Comparison of ENCODE assay signal across 18 cellular contexts in genomic region chr1:225498539-225499135, GRCh38.
DNase-seq lines count a peak whose midpoint lies in the region; ATAC-seq and TF ChIP-seq lines count a peak whose summit lies in the region.
"Had no signal": no experiment of that assay in that cellular context is flagged by ENCODE, and none has a peak within 500 bp of the region (broad histone marks: within the 10 kb centered on the region; RNA-seq: fewer than 3 reads in every experiment).

No MANE protein-coding gene starts in this region.

- intact Hi-C loops in gastrocnemius medialis (cut with DNase I; ENCODE audit: low total_unique reads): no loop called here

- ATAC-seq in HG03432 (IDR thresholded peaks at IDR 0.05; ENCODE audit: unreplicated experiment) (peak; percentile 47), gastrocnemius medialis (no peak), T-helper 17 cell (no peak)
- ATAC-seq: gastroesophageal sphincter; stimulated activated naive CD8-positive, alpha-beta T cell treated with anti-CD3 and anti-CD28 coated beads, Interleukin-15, amount 100 ng/mL, for 72 hours had no signal

- H3K27me3 ChIP-seq in adipocyte (replicated peaks; ENCODE audit: control insufficient read depth, insufficient read depth, low read length) (no peaks in the 10 kb centered on the region), gastrocnemius medialis (no peaks in the 10 kb centered on the region)
- H3K27me3 ChIP-seq: breast epithelium, gastroesophageal sphincter, vagina had no signal

- H3K9ac ChIP-seq in adipocyte (ENCODE audit: low read length): no peak overlapping the region

- no peaks in the 10 kb centered on the region for H3K4me1 Mint-ChIP-seq in T-helper 17 cell

- H3K9me3 ChIP-seq in adipocyte (ENCODE audit: control insufficient read depth, low read length) (no peaks in the 10 kb centered on the region), gastrocnemius medialis (no peaks in the 10 kb centered on the region), T-helper 17 cell (ENCODE audit: control insufficient read depth, low read length, poor library complexity, severe bottlenecking) (no peaks in the 10 kb centered on the region)
- H3K9me3 ChIP-seq: breast epithelium, gastroesophageal sphincter, HAP-1, vagina had no signal

- peaks cover 2% of the 10 kb centered on the region for H3K36me3 Mint-ChIP-seq in T-helper 17 cell (ENCODE audit: low read depth)

- in situ Hi-C loops in gastrocnemius medialis (cut with MboI; ENCODE audit: low sequenced_read_pairs in 4 of 4): no loop called here

- peak; percentile 34 for DNase-seq in AG09319 (ENCODE audit: extremely low read depth, low read depth)
- DNase-seq in adipocyte (ENCODE audit: low read depth): peak; percentile 69
- DNase-seq in iris pigment epithelial cell (ENCODE audit: low read depth): peak; percentile 59
- no peak for DNase-seq in islet precursor cell
- DNase-seq in gastrocnemius medialis: no peak
- no peak for DNase-seq in T-helper 17 cell
- DNase-seq in T-helper 1 cell: no peak
- DNase-seq: activated CD8-positive, alpha-beta memory T cell treated with anti-CD3 and anti-CD28 coated beads for 24 hours; activated gamma-delta T cell treated with Interleukin-2 at 50 U/mL for 16 hours; Calu3; effector CD4-positive, alpha-beta T cell; small intestine; stimulated activated naive CD8-positive, alpha-beta T cell treated with anti-CD3 and anti-CD28 coated beads, Interleukin-15, amount 100 ng/mL, for 72 hours had no signal

- H3K27me3 Mint-ChIP-seq in T-helper 17 cell: peaks cover 36% of the 10 kb centered on the region
- H3K27me3 Mint-ChIP-seq: stimulated activated naive CD8-positive, alpha-beta T cell treated with anti-CD3 and anti-CD28 coated beads, Interleukin-15, amount 100 ng/mL, for 72 hours had no signal

- H3K36me3 ChIP-seq in adipocyte (ENCODE audit: control insufficient read depth, insufficient read depth, low read length, severe bottlenecking) (peaks cover 26% of the 10 kb centered on the region), gastrocnemius medialis (peaks cover 0 to 44% of the 10 kb centered on the region in 2 donors)
- H3K36me3 ChIP-seq: breast epithelium, vagina had no signal

- H3K4me1 ChIP-seq in adipocyte (ENCODE audit: control insufficient read depth, insufficient read depth, low read length) (peaks cover 11% of the 10 kb centered on the region), gastrocnemius medialis (no peaks in the 10 kb centered on the region)
- H3K4me1 ChIP-seq: breast epithelium, gastroesophageal sphincter, vagina had no signal

- H3K27ac Mint-ChIP-seq in T-helper 17 cell: no peak overlapping the region

- H3K4me3 ChIP-seq in adipocyte (ENCODE audit: low read length) (no peak overlapping the region), gastrocnemius medialis (no peak overlapping the region)
- H3K4me3 ChIP-seq: breast epithelium, gastroesophageal sphincter, HAP-1, vagina had no signal

- no peak for TF ChIP-seq POLR2A in gastrocnemius medialis (IDR thresholded peaks at IDR 0.05)

- H3K4me3 Mint-ChIP-seq in T-helper 17 cell: no peak overlapping the region
- H3K4me3 Mint-ChIP-seq: stimulated activated naive CD8-positive, alpha-beta T cell treated with anti-CD3 and anti-CD28 coated beads, Interleukin-15, amount 100 ng/mL, for 72 hours had no signal

- H3K27ac ChIP-seq in gastrocnemius medialis: no peak overlapping the region
- H3K27ac ChIP-seq: breast epithelium, gastroesophageal sphincter, vagina had no signal

- TF ChIP-seq CTCF in AG09319 (IDR thresholded peaks at IDR 0.05; ENCODE audit: low read depth, low read length) (no peak), gastrocnemius medialis (IDR thresholded peaks at IDR 0.05 in 4 of 5, conservative IDR thresholded peaks at IDR 0.05 in 1 of 5) (no peak)

Comparison
In these comparisons a context has a peak if more than half of its experiments do, and no peak if none do; other contexts are left out.
1. DNase-seq: peak in AG09319 (single experiment), adipocyte (single experiment) and iris pigment epithelial cell (single experiment); none in islet precursor cell (single experiment), gastrocnemius medialis (0 of 2), T-helper 17 cell (0 of 3) and T-helper 1 cell (0 of 5).